ENCODE assay signal across 10 cellular contexts in genomic region chr2:119106301-119106897, GRCh38. TPM values are rescaled to one million over a fixed set of nuclear protein-coding genes. Genes with fewer than 3 reads are reported as not detected.
A peak's percentile ranks its signal among the peaks of the same experiment; 100 is the strongest.
DNase-seq lines count a peak whose midpoint lies in the region; ATAC-seq and TF ChIP-seq lines count a peak whose summit lies in the region.
"Had no signal": no experiment of that assay in that cellular context is flagged by ENCODE, and none has a peak within 500 bp of the region (broad histone marks: within the 10 kb centered on the region; RNA-seq: fewer than 3 reads in every experiment).

No MANE protein-coding gene starts in this region.

- H3K9me3 ChIP-seq in Karpas-422 (ENCODE audit: low read length) (no peaks in the 10 kb centered on the region; the same call in 1 of the 2 replicates), liver (ENCODE audit: control insufficient read depth in 4 of 4, low read length in 3 of 4) (peaks cover 0 to 8% (median 6%) of the 10 kb centered on the region in 4 donors)

- H3K9me2 ChIP-seq in Karpas-422 (replicated peaks; ENCODE audit: insufficient read depth, low read length): no peaks in the 10 kb centered on the region

- no peak for TF ChIP-seq RAD21 in liver (IDR thresholded peaks at IDR 0.05)

- H3K79me2 ChIP-seq in Karpas-422 (ENCODE audit: low read length): no peaks in the 10 kb centered on the region

- H2AFZ ChIP-seq in Karpas-422 (ENCODE audit: low read length): no peak overlapping the region

- H3K27ac ChIP-seq in Karpas-422 (ENCODE audit: low read length): no peak overlapping the region
- no peak overlapping the region for H3K27ac ChIP-seq in liver (ENCODE audit: low read depth in 1 of 2, low read length in 2 of 2)

- H3K9ac ChIP-seq in Karpas-422 (ENCODE audit: low read length) (no peak overlapping the region), liver (ENCODE audit: low read depth in 1 of 2, low read length in 2 of 2) (no peak overlapping the region)

- H3K27me3 ChIP-seq in Karpas-422 (ENCODE audit: low read length): no peaks in the 10 kb centered on the region
- H3K27me3 ChIP-seq in liver (ENCODE audit: control insufficient read depth in 4 of 4, insufficient read depth in 4 of 4, low read length in 3 of 4): no peaks in the 10 kb centered on the region

- 34% methylated on average over 5 of the region's 5 CpGs for WGBS in liver

- H3K4me1 ChIP-seq in Karpas-422 (ENCODE audit: low read length) (no peaks in the 10 kb centered on the region), liver (ENCODE audit: control insufficient read depth in 4 of 4, insufficient read depth in 4 of 4, low read length in 3 of 4) (no peaks in the 10 kb centered on the region)

- no peaks in the 10 kb centered on the region for H4K20me1 ChIP-seq in Karpas-422 (ENCODE audit: insufficient read depth, low read depth, low read length)

- no peak for ATAC-seq in HG03196 (IDR thresholded peaks at IDR 0.05; ENCODE audit: unreplicated experiment)
- ATAC-seq in HG02642 (IDR thresholded peaks at IDR 0.05; ENCODE audit: poor library complexity, unreplicated experiment): no peak

- H3K4me3 ChIP-seq in Karpas-422 (ENCODE audit: low read length): no peak overlapping the region
- H3K4me3 ChIP-seq in liver (ENCODE audit: low read depth in 1 of 3, low read length in 3 of 3): no peak overlapping the region

- H3K36me3 ChIP-seq in Karpas-422 (ENCODE audit: insufficient read depth, low read length) (no peaks in the 10 kb centered on the region), liver (ENCODE audit: control insufficient read depth in 4 of 4, insufficient read depth in 3 of 4, low read depth in 1 of 4, low read length in 3 of 4) (no peaks in the 10 kb centered on the region)

- H3K4me2 ChIP-seq in Karpas-422 (ENCODE audit: low read depth, low read length, poor library complexity, severe bottlenecking): no peak overlapping the region

- no peak for TF ChIP-seq CTCF in liver (IDR thresholded peaks at IDR 0.05; ENCODE audit: low read depth, low read length, missing input control)

- DNase-seq in AG08396 (ENCODE audit: low spot score): peak; percentile 18
- peak; percentile 84 for DNase-seq in Karpas-422
- DNase-seq in activated naive CD4-positive, alpha-beta T cell treated with anti-CD3 and anti-CD28 coated beads, Interleukin-2, amount 50 U/mL, for 16 hours: peak; percentile 23
- no peak for DNase-seq in NCI-H446 (lab: John Stamatoyannopoulos, UW)
- DNase-seq in NCI-H510A (lab: John Stamatoyannopoulos, UW): no peak
- DNase-seq: NCI-H1092 had no signal

TF ChIP-seq in liver, 16 proteins besides CTCF, POLR2A, EP300 and RAD21:
- TF ChIP-seq REST (IDR thresholded peaks at IDR 0.05) (peak; percentile 100), RXRA (IDR thresholded peaks at IDR 0.05) (no peak)

RNA-seq across cellular contexts. Expression of gene C1QL2, which starts 52.2 kb away (rescaled TPM):
- not detected in 2 replicates for total RNA-seq in Karpas-422 (2014; rRNA removed; shearing (Covaris generic); ENCODE audit: low replicate concordance)
- not detected for total RNA-seq in liver
- polyA plus RNA-seq in liver: not detected
- total RNA-seq: pulmonary artery endothelial cell had no signal

Comparison
In these comparisons a context has a peak if more than half of its experiments do, and no peak if none do; other contexts are left out.
1. DNase-seq: peak in AG08396 (single experiment), Karpas-422 (single experiment) and activated naive CD4-positive, alpha-beta T cell treated with anti-CD3 and anti-CD28 coated beads, Interleukin-2, amount 50 U/mL, for 16 hours (single experiment); none in NCI-H446 (0 of 2) and NCI-H510A (single experiment).